In genomic region chr11:98230678-98231077, GRCh38 we compare ENCODE assay signal across 20 cellular contexts.
DNase-seq lines count a peak whose midpoint lies in the region; ATAC-seq, FAIRE-seq and TF ChIP-seq lines count a peak whose summit lies in the region.
"Had no signal": no experiment of that assay in that cellular context is flagged by ENCODE, and none has a peak within 500 bp of the region (broad histone marks: within the 10 kb centered on the region; RNA-seq: fewer than 3 reads in every experiment).

No MANE protein-coding gene starts in this region.

- no peak for FAIRE-seq in HepG2 (lab: Jason Lieb, UNC)
- no peak for FAIRE-seq in GM12878 (lab: Jason Lieb, UNC)
- FAIRE-seq: A549, D721Med, G401.6, GM12891, GM19239 had no signal

- no peak overlapping the region for H3K27ac ChIP-seq in HepG2 (ENCODE audit: extremely low read length, insufficient read depth, low read length)
- no peak overlapping the region for H3K27ac ChIP-seq in right lobe of liver
- H3K27ac ChIP-seq in GM12878 (ENCODE audit: control insufficient read depth, insufficient read depth), result no peak overlapping the region
- H3K27ac ChIP-seq in colonic mucosa, result no peak overlapping the region
- H3K27ac ChIP-seq: 22Rv1; A549; BLaER1 treated with 17β-estradiol and CSF1 and Interleukin-3, amounts not matched to agents 10 nM and 100 nM; C4-2B had no signal

- SMC1A ChIA-PET in GM12878 (lab: Charles Lee; ENCODE audit: uncharacterized antibody, unreplicated experiment), result no interaction called here

- no peak for TF ChIP-seq POLR2A in HepG2 (IDR thresholded peaks at IDR 0.05; ENCODE audit: insufficient read depth in 1 of 2, low read depth in 2 of 2, low read length in 2 of 2)
- TF ChIP-seq POLR2A in right lobe of liver (IDR thresholded peaks at IDR 0.05), result no peak
- TF ChIP-seq POLR2A in GM12878 (IDR thresholded peaks at IDR 0.05; ENCODE audit: low read depth, low read length), result no peak

- H3K9ac ChIP-seq in HepG2 (ENCODE audit: insufficient read depth, low read depth, low read length) (no peak overlapping the region), GM12878 (ENCODE audit: control insufficient read depth, insufficient read depth, low read length) (no peak overlapping the region), colonic mucosa (ENCODE audit: low read depth in 2 of 2, low read length in 2 of 2) (no peak overlapping the region)
- H3K9ac ChIP-seq: BLaER1 treated with 17β-estradiol and CSF1 and Interleukin-3, amounts not matched to agents 10 nM and 100 nM had no signal

- DNase-seq in HepG2 (ENCODE audit: low spot score), result no peak
- DNase-seq in right lobe of liver, result no peak
- no peak for DNase-seq in GM12878 (ENCODE audit: low read depth, low spot score)
- DNase-seq in colonic mucosa, result no peak
- DNase-seq in NCI-H1417 treated with DMSO at 0.1 percent for 48 hours (lab: John Stamatoyannopoulos, UW), result no peak
- DNase-seq: AML-193; Caco-2; Calu3; CD4-positive, alpha-beta T cell; CD8-positive, alpha-beta T cell; DMS79 treated with DMSO at 0.1 percent for 48 hours; GF-D8 had no signal

- no peaks in the 10 kb centered on the region for H3K27me3 ChIP-seq in HepG2 (ENCODE audit: control insufficient read depth in 1 of 2, insufficient read depth in 2 of 2, low read length in 2 of 2)
- no peaks in the 10 kb centered on the region for H3K27me3 ChIP-seq in right lobe of liver
- no peaks in the 10 kb centered on the region for H3K27me3 ChIP-seq in GM12878 (replicated peaks in 1 of 2; ENCODE audit: control insufficient read depth in 2 of 2, insufficient read depth in 2 of 2, low read length in 1 of 2)
- H3K27me3 ChIP-seq in colonic mucosa, result no peaks in the 10 kb centered on the region
- H3K27me3 ChIP-seq: BLaER1 treated with 17β-estradiol and CSF1 and Interleukin-3, amounts not matched to agents 10 nM and 100 nM had no signal

- H3K4me1 ChIP-seq in HepG2 (ENCODE audit: insufficient read depth, low read length) (no peaks in the 10 kb centered on the region), right lobe of liver (no peaks in the 10 kb centered on the region), GM12878 (ENCODE audit: control insufficient read depth, insufficient read depth, low read length) (no peaks in the 10 kb centered on the region), colonic mucosa (no peaks in the 10 kb centered on the region)
- H3K4me1 ChIP-seq: A549; BLaER1 treated with 17β-estradiol and CSF1 and Interleukin-3, amounts not matched to agents 10 nM and 100 nM; Caco-2 had no signal

- H4K20me1 ChIP-seq in HepG2 (ENCODE audit: insufficient read depth, low read length) (no peaks in the 10 kb centered on the region), GM12878 (ENCODE audit: control insufficient read depth, insufficient read depth) (no peaks in the 10 kb centered on the region)
- H4K20me1 ChIP-seq: BLaER1 treated with 17β-estradiol and CSF1 and Interleukin-3, amounts not matched to agents 10 nM and 100 nM had no signal

- ATAC-seq in HepG2 (no peak), right lobe of liver (no peak), GM12878 (no peak)
- ATAC-seq: A549; CD8-positive, alpha-beta T cell had no signal

- POLR2A ChIA-PET in HepG2 (lab: Yijun Ruan, JAX), result no interaction called here
- POLR2A ChIA-PET in GM12878 (lab: Charles Lee), result interaction anchor here (0.7 kb wide), 1 partner anchor 118 kb away, joined by 3 read pairs; no protein-coding TSS in a partner anchor

- in situ Hi-C loops in HepG2 (cut with HindIII; ENCODE audit: extremely low pct_ligation_motif_present, low pct_unique_long_range_greater_than_20kb) (no loop called here), GM12878 (cut with MboI) (no loop called here)

- H3K4me3 ChIP-seq in HepG2 (replicated peaks in 1 of 3; ENCODE audit: insufficient read depth in 1 of 3, low read depth in 2 of 3, low read length in 3 of 3) (no peak overlapping the region), right lobe of liver (no peak overlapping the region), GM12878 (no peak overlapping the region), colonic mucosa (no peak overlapping the region)
- H3K4me3 ChIP-seq: A549; BLaER1 treated with 17β-estradiol and CSF1 and Interleukin-3, amounts not matched to agents 10 nM and 100 nM had no signal

- RAD21 ChIA-PET in GM12878 (lab: Charles Lee; ENCODE audit: unreplicated experiment), result no interaction called here

- TF ChIP-seq RAD21 in HepG2 (CRISPR knock-in tag; IDR thresholded peaks at IDR 0.05), result no peak
- no peak for TF ChIP-seq RAD21 in GM12878 (IDR thresholded peaks at IDR 0.05; ENCODE audit: insufficient read depth, low read depth, low read length)

- H3K79me2 ChIP-seq in HepG2 (ENCODE audit: insufficient read depth, low read length) (no peaks in the 10 kb centered on the region), GM12878 (ENCODE audit: control insufficient read depth, insufficient read depth, low read length) (no peaks in the 10 kb centered on the region)

- BruUV-seq in HepG2 (replicated peaks; lab: Mats Ljungman, UMichigan) (no TSS peak), GM12878 (replicated peaks; lab: Mats Ljungman, UMichigan) (no TSS peak)

- H2AFZ ChIP-seq in HepG2 (ENCODE audit: low read length) (no peak overlapping the region), GM12878 (ENCODE audit: control insufficient read depth, low read depth, low read length) (no peak overlapping the region)

- 37% methylated on average over 3 of the region's 3 CpGs for WGBS in HepG2 (ENCODE audit: low lambda C conversion rate)
- 58% methylated on average over 3 of the region's 3 CpGs for WGBS in right lobe of liver (ENCODE audit: insufficient coverage, low coverage, low lambda C conversion rate, missing lambda C conversion rate)
- 20% methylated on average over 3 of the region's 3 CpGs for WGBS in GM12878 (ENCODE audit: insufficient coverage, insufficient replicate concordance, low lambda C conversion rate, missing lambda C conversion rate)

- TF ChIP-seq EP300 in HepG2 (IDR thresholded peaks at IDR 0.05; ENCODE audit: low read depth in 2 of 2, low read length in 2 of 2), result no peak
- TF ChIP-seq EP300 in HepG2 (CRISPR knock-in tag; IDR thresholded peaks at IDR 0.05; ENCODE audit: borderline replicate concordance), result no peak
- no peak for TF ChIP-seq EP300 in GM12878 (IDR thresholded peaks at IDR 0.05; ENCODE audit: borderline replicate concordance in 1 of 2, control insufficient read depth in 1 of 2, low read depth in 2 of 2, low read length in 2 of 2)

- TF ChIP-seq CTCF in HepG2 (CRISPR knock-in tag; IDR thresholded peaks at IDR 0.05), result no peak
- no peak for TF ChIP-seq CTCF in right lobe of liver (IDR thresholded peaks at IDR 0.05)
- TF ChIP-seq CTCF in GM12878 (IDR thresholded peaks at IDR 0.05 in 2 of 3, conservative IDR thresholded peaks at IDR 0.05 in 1 of 3; ENCODE audit: control insufficient read depth in 2 of 3, extremely low read depth in 1 of 3, insufficient read depth in 1 of 3, low read depth in 3 of 3, low read length in 3 of 3), result no peak
- TF ChIP-seq CTCF in colonic mucosa (IDR thresholded peaks at IDR 0.05), result no peak

- intact Hi-C loops in HepG2 (cut with micrococcal nuclease; ENCODE audit: unreplicated experiment) (no loop called here), right lobe of liver (cut with DNase I) (no loop called here), GM12878 (cut with micrococcal nuclease; ENCODE audit: unreplicated experiment) (no loop called here), colonic mucosa (cut with DNase I) (no loop called here)

- H3K9me3 ChIP-seq in HepG2 (ENCODE audit: low read length) (no peaks in the 10 kb centered on the region), right lobe of liver (no peaks in the 10 kb centered on the region), GM12878 (replicated peaks; ENCODE audit: control insufficient read depth, insufficient read depth, low read length) (no peaks in the 10 kb centered on the region), colonic mucosa (no peaks in the 10 kb centered on the region)
- H3K9me3 ChIP-seq: A549; BLaER1 treated with 17β-estradiol and CSF1 and Interleukin-3, amounts not matched to agents 10 nM and 100 nM; Caco-2 had no signal

- H3K4me2 ChIP-seq in HepG2 (ENCODE audit: low read depth, low read length) (no peak overlapping the region), GM12878 (ENCODE audit: control insufficient read depth, insufficient read depth) (no peak overlapping the region)
- H3K4me2 ChIP-seq: A549; BLaER1 treated with 17β-estradiol and CSF1 and Interleukin-3, amounts not matched to agents 10 nM and 100 nM had no signal

- CTCF ChIA-PET in HepG2 (lab: Yijun Ruan, JAX; ENCODE audit: low intra/inter-chr PET ratio, low total read pairs) (no interaction called here), GM12878 (lab: Yijun Ruan, JAX) (no interaction called here)

- no peaks in the 10 kb centered on the region for H3K36me3 ChIP-seq in HepG2 (replicated peaks in 1 of 2; ENCODE audit: control insufficient read depth in 1 of 2, insufficient read depth in 2 of 2, low read length in 2 of 2)
- no peaks in the 10 kb centered on the region for H3K36me3 ChIP-seq in right lobe of liver
- H3K36me3 ChIP-seq in GM12878 (ENCODE audit: control insufficient read depth in 2 of 2, insufficient read depth in 2 of 2, low read length in 1 of 2), result no peaks in the 10 kb centered on the region
- no peaks in the 10 kb centered on the region for H3K36me3 ChIP-seq in colonic mucosa
- H3K36me3 ChIP-seq: BLaER1 treated with 17β-estradiol and CSF1 and Interleukin-3, amounts not matched to agents 10 nM and 100 nM had no signal

TF ChIP-seq in HepG2, 621 proteins besides CTCF, POLR2A, EP300 and RAD21 (continues in another document):
- no peak for TF ChIP-seq ARID2 (CRISPR knock-in tag; IDR thresholded peaks at IDR 0.05; ENCODE audit: borderline replicate concordance)
- peak; percentile 97 for TF ChIP-seq ATF7 (IDR thresholded peaks at IDR 0.05)
- TF ChIP-seq ATF7 (CRISPR knock-in tag; IDR thresholded peaks at IDR 0.05), result no peak
- no peak for TF ChIP-seq HES4 (CRISPR knock-in tag; IDR thresholded peaks at IDR 0.05; ENCODE audit: borderline replicate concordance)
- no peak for TF ChIP-seq ZNF232 (CRISPR knock-in tag; IDR thresholded peaks at IDR 0.05; ENCODE audit: borderline replicate concordance)
- no peak for TF ChIP-seq GABPB1 (CRISPR knock-in tag; IDR thresholded peaks at IDR 0.05)
- TF ChIP-seq RFX3 (CRISPR knock-in tag; IDR thresholded peaks at IDR 0.05), result no peak
- TF ChIP-seq SIX1 (CRISPR knock-in tag; IDR thresholded peaks at IDR 0.05; ENCODE audit: borderline replicate concordance), result no peak
- TF ChIP-seq ZSCAN30 (CRISPR knock-in tag; IDR thresholded peaks at IDR 0.05), result no peak

TF ChIP-seq in GM12878, 131 proteins besides CTCF, POLR2A, EP300 and RAD21:
- no peak for TF ChIP-seq PKNOX1 (IDR thresholded peaks at IDR 0.05)
- 0 out of 2 replicates have a peak, but pooled peaks have one; percentile 24 for TF ChIP-seq ATF7 (IDR thresholded peaks at IDR 0.05; ENCODE audit: low read depth)
